In the genomic region with DNA sequence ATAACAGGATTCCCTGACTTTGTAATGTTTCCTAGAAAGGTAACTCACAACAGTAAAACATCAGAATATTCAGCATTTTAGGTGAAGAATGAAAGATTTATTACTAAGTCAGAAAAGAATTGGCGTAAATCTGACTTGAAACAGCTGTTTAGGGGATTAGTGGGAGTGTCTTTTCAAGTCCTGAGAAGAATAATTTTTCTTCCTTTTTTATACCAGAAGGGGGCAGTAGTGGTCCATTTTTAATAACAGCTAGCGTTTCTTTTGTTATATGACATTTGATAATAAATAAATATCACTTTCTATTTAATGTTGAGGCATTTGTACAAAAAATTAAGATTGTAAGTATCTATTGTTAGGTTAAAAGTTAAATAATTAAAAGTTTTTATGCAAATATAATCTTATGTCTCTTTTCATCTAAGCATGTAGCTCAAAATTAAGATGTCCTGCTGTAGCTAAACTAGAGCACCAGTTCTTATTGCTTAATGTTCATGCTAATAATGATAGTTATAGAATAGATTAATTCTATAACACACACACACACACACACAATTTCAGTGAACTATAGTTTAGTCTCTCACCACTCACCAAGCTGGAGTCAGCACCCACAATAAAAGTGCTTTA, we compare ENCODE assay signal across 8 cellular contexts.
A peak's percentile ranks its signal among the peaks of the same experiment; 100 is the strongest.
DNase-seq lines count a peak whose midpoint lies in the region; ATAC-seq and TF ChIP-seq lines count a peak whose summit lies in the region.

No MANE protein-coding gene starts in this region.

- DNase-seq in ACHN = peak; percentile 49
- no peak for DNase-seq in LNCaP clone FGC (ENCODE audit: low read depth)
- DNase-seq in SK-N-DZ (ENCODE audit: low spot score) = peak; percentile 48
- DNase-seq in foreskin melanocyte = peak; percentile 21
- DNase-seq in stromal cell of bone marrow (ENCODE audit: low read depth) = peak; percentile 18
- DNase-seq in KG1 (lab: John Stamatoyannopoulos, UW) = no peak

- ATAC-seq in GM18502 (IDR thresholded peaks at IDR 0.05; ENCODE audit: poor library complexity, unreplicated experiment) = peak; percentile 67
- no peak for ATAC-seq in HG02588 (IDR thresholded peaks at IDR 0.05; ENCODE audit: unreplicated experiment)

- TF ChIP-seq CTCF in LNCaP clone FGC (IDR thresholded peaks at IDR 0.05; ENCODE audit: control insufficient read depth, extremely low read depth, insufficient read depth) = peak; percentile 43

- in situ Hi-C loops in ACHN (cut with HindIII; ENCODE audit: low pct_ligation_motif_present, low pct_unique_long_range_greater_than_20kb, low sequenced_read_pairs) = no loop called here

- no peak overlapping the region for H3K4me3 ChIP-seq in LNCaP clone FGC (ENCODE audit: low read depth, low read length)

Comparison
In these comparisons a context has a peak if more than half of its experiments do, and no peak if none do; other contexts are left out.
1. DNase-seq: peak in ACHN (single experiment), SK-N-DZ (single experiment), foreskin melanocyte (single experiment) and stromal cell of bone marrow (single experiment); none in LNCaP clone FGC (single experiment) and KG1 (single experiment).